ENCODE assay signal across 1 cellular context in the genomic region with DNA sequence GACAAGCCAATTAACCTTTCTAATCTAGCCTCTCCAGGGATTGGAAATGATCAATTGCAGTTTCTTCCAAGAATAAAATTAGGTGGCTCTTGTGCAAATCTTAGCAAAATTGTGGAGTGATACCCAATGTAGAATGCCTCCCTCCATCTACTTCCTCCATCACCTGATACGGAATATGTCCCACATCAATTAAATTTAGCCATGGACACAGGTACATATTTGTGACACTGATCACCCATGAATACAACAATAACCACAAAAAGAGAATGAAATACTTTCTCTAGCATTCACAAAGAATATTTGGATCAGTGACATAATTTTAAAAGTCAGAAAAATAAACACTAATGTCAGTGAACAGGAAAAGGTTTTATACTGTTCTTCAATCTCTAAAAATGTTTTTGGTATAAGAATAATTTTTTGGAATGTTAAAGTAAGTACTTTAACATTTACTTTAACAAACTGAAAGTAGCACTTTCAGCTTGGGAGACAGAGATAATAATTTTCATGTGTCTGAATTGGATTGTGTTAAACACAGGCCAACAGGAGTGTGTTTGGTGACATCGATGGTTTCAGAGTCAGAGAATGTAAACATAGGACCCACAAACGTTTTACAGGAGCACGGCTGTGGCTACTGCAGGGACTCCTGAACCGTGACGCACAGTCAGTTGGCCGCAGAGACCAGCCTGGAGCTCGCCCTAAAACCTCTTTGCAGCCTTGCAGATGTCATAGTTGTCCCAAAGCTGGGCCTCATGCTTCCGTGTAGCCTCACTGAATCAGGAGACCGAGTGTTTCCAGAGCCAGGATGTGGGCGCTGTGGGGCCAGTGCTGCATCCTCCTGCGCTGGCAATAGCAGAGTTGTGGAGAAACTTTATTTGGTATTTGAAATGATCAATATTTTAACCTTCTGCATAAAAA.
TF ChIP-seq lines count a peak whose summit lies in the region.

No MANE protein-coding gene starts in this region.

TF ChIP-seq in IMR-90, 13 proteins besides CTCF, POLR2A, EP300 and RAD21 (continued from another document):
- TF ChIP-seq RFX5 (IDR thresholded peaks at IDR 0.05; ENCODE audit: low read depth, low read length), result no peak
- no peak for TF ChIP-seq SMC3 (IDR thresholded peaks at IDR 0.05; ENCODE audit: low read depth, low read length)
- TF ChIP-seq BHLHE40 (IDR thresholded peaks at IDR 0.05; ENCODE audit: low read depth, low read length), result peak; percentile 95
- no peak for TF ChIP-seq MAZ (IDR thresholded peaks at IDR 0.05; ENCODE audit: borderline replicate concordance, low read depth, low read length)
- peak; percentile 28; the same call in 1 of the 2 replicates for TF ChIP-seq CEBPB (IDR thresholded peaks at IDR 0.05; ENCODE audit: low read depth, low read length)
- TF ChIP-seq USF2 (IDR thresholded peaks at IDR 0.05; ENCODE audit: low read depth, low read length), result no peak
- TF ChIP-seq MXI1 (IDR thresholded peaks at IDR 0.05; ENCODE audit: borderline replicate concordance, low read depth, low read length), result 0 out of 2 replicates have a peak, but pooled peaks have one; percentile 40
- TF ChIP-seq FOS (IDR thresholded peaks at IDR 0.05; ENCODE audit: low read depth, low read length), result peak; percentile 74
- TF ChIP-seq RCOR1 (IDR thresholded peaks at IDR 0.05; ENCODE audit: insufficient replicate concordance, low read length), result peak; percentile 93
- no peak for TF ChIP-seq CHD1 (IDR thresholded peaks at IDR 0.05; ENCODE audit: low read depth, low read length)
- no peak for TF ChIP-seq ELK1 (IDR thresholded peaks at IDR 0.05; ENCODE audit: borderline replicate concordance, low read depth, low read length)
TF ChIP-seq in IMR-90: peak in this region for 5.
